18 cellular contexts compared by ENCODE assay signal in the genomic region with DNA sequence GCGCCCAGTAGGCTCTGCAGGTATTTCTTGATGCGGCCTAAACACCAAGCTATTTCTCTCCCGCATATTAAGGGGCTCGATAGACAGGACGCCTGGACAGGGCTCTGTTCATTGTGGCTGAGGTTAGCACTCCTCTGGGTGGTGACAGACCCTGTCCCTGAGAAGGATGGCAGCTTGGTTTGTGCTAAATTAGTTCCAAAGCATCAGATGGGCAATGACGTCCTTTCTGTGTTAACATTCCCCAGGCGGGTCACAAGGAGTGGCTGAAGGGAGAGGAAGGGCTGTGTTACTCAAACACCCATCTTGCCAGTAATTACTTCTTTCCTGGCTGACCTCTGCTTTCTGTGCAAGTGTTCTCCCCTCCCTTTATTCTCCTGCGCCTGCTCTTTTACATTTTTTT. TPM values are rescaled to one million over a fixed set of nuclear protein-coding genes. Genes with fewer than 3 reads are reported as not detected.
A peak's percentile ranks its signal among the peaks of the same experiment; 100 is the strongest.
DNase-seq lines count a peak whose midpoint lies in the region; ATAC-seq and TF ChIP-seq lines count a peak whose summit lies in the region.
"Had no signal": no experiment of that assay in that cellular context is flagged by ENCODE, and none has a peak within 500 bp of the region (broad histone marks: within the 10 kb centered on the region; RNA-seq: fewer than 3 reads in every experiment).

No MANE protein-coding gene starts in this region.

- peak; percentile 21 for TF ChIP-seq EP300 in stomach (IDR thresholded peaks at IDR 0.05)

- 83 to 91% (median 85%) methylated on average over 7 to 8 of the region's 8 CpGs for WGBS in stomach, 5 donors

- TF ChIP-seq POLR2A in stomach (IDR thresholded peaks at IDR 0.05), result no peak

- no peak overlapping the region for H3K4me3 Mint-ChIP-seq in naive thymus-derived CD8-positive, alpha-beta T cell

- H3K4me3 ChIP-seq in fibroblast of mammary gland (ENCODE audit: control insufficient read depth, low read depth, low read length), result no peak overlapping the region
- H3K4me3 ChIP-seq in stomach, result no peak overlapping the region
- H3K4me3 ChIP-seq: SK-N-MC had no signal

- H3K9me3 Mint-ChIP-seq in naive thymus-derived CD8-positive, alpha-beta T cell, result peaks cover 0 to 13% (median 3%) of the 10 kb centered on the region in 9 donors

- peaks cover 26 to 77% (median 42%) of the 10 kb centered on the region in 4 donors for H3K4me1 Mint-ChIP-seq in naive thymus-derived CD8-positive, alpha-beta T cell

- intact Hi-C loops in stomach (cut with DNase I; ENCODE audit: low total_unique reads), result no loop called here

- peaks cover 11 to 35% (median 20%) of the 10 kb centered on the region in 4 donors for H3K36me3 ChIP-seq in stomach
- H3K36me3 ChIP-seq: BE2C had no signal

- H3K27me3 Mint-ChIP-seq in naive thymus-derived CD8-positive, alpha-beta T cell, result no peaks in the 10 kb centered on the region

- ATAC-seq in naive thymus-derived CD8-positive, alpha-beta T cell, result no peak
- no peak for ATAC-seq in HG02970 (IDR thresholded peaks at IDR 0.05; ENCODE audit: low FRiP score, unreplicated experiment)
- ATAC-seq: foreskin keratinocyte; stimulated activated naive CD8-positive, alpha-beta T cell treated with anti-CD3 and anti-CD28 coated beads, Interleukin-15, Interleukin-2, amounts not matched to agents 100 U/mL and 50 U/mL, for 24 hours had no signal

- peak overlapping the region in 3 of 5 donors; percentile 24 to 67 (median 30) for H3K27ac ChIP-seq in stomach
- H3K27ac ChIP-seq: foreskin keratinocyte, SK-N-MC had no signal

- no peaks in the 10 kb centered on the region for H3K27me3 ChIP-seq in stomach
- H3K27me3 ChIP-seq: BE2C, foreskin keratinocyte had no signal

- no peak for TF ChIP-seq CTCF in fibroblast of mammary gland (conservative IDR thresholded peaks at IDR 0.05; ENCODE audit: control insufficient read depth, insufficient read depth, low read depth, low read length)
- no peak for TF ChIP-seq CTCF in stomach (IDR thresholded peaks at IDR 0.05)

- H3K9me3 ChIP-seq in stomach, result peaks cover 0 to 6% (median 0%) of the 10 kb centered on the region in 4 donors
- H3K9me3 ChIP-seq: BE2C had no signal

- POLR2A ChIA-PET in naive thymus-derived CD8-positive, alpha-beta T cell (lab: Charles Lee), result interaction anchor here (0.6 to 0.7 kb wide), 2 partner anchors 11 to 23 kb away, joined by 3 to 4 read pairs; no protein-coding TSS in a partner anchor

- no peak overlapping the region for H3K27ac Mint-ChIP-seq in naive thymus-derived CD8-positive, alpha-beta T cell

- DNase-seq in NCI-H2227 treated with DMSO at 0.1 percent for 48 hours (lab: John Stamatoyannopoulos, UW), result peak; percentile 5
- DNase-seq in fibroblast of mammary gland (ENCODE audit: low read depth), result peak; percentile 42
- peak; percentile 84 for DNase-seq in medulla oblongata (ENCODE audit: extremely low spot score)
- DNase-seq in stomach, result no peak
- no peak for DNase-seq in naive thymus-derived CD8-positive, alpha-beta T cell
- no peak for DNase-seq in stimulated activated CD4-positive, alpha-beta T cell treated with anti-CD3 and anti-CD28 coated beads, Interleukin-15, amount 100 ng/mL, for 24 hours
- no peak for DNase-seq in activated CD4-positive, alpha-beta T cell treated with anti-CD3 and anti-CD28 coated beads for 1 hour
- DNase-seq: activated CD8-positive, alpha-beta memory T cell treated with anti-CD3 and anti-CD28 coated beads for 24 hours; activated gamma-delta T cell; BE2C; DMS79; foreskin keratinocyte; HCEC 1CT; NCI-H1092 treated with DMSO at 0.1 percent for 48 hours; NCI-H345 had no signal

- peaks cover 19 to 25% (median 19%) of the 10 kb centered on the region in 3 donors for H3K36me3 Mint-ChIP-seq in naive thymus-derived CD8-positive, alpha-beta T cell

- peaks cover under 1 to 53% (median 25%) of the 10 kb centered on the region in 4 donors for H3K4me1 ChIP-seq in stomach
- H3K4me1 ChIP-seq: foreskin keratinocyte had no signal

RNA-seq across cellular contexts. Expression of a gene that starts 12.0 kb away (rescaled TPM):
- total RNA-seq in stomach, result 10 to 100 TPM in 2 of 5 donors, 1 to 10 TPM in 1, under 1 TPM in 1, not detected in 1; 0.89 to 38.2 (median 10.0) TPM
- 1 to 10 TPM; 2.0 to 4.9 (median 2.8) TPM for polyA plus RNA-seq in stomach
- total RNA-seq in naive thymus-derived CD8-positive, alpha-beta T cell, result 10 to 100 TPM; 21.7 to 22.0 TPM
- 10 to 100 TPM in 1 of 3 donors, 1 to 10 TPM in 2; 1.9 to 10.2 (median 9.4) TPM for polyA plus RNA-seq in naive thymus-derived CD8-positive, alpha-beta T cell

RNA-seq across cellular contexts. Expression of a gene that starts 12.1 kb away (rescaled TPM):
- total RNA-seq in stomach, result 100 to 1,000 TPM in 1 of 5 donors, 10 to 100 TPM in 3, 1 to 10 TPM in 1; 4.9 to 102 (median 92.0) TPM
- 10 to 100 TPM; 22.4 to 48.0 (median 37.9) TPM for polyA plus RNA-seq in stomach
- total RNA-seq in naive thymus-derived CD8-positive, alpha-beta T cell, result 10 to 100 TPM; 30.4 to 36.4 TPM
- polyA plus RNA-seq in naive thymus-derived CD8-positive, alpha-beta T cell, result 1 to 10 TPM in 2 of 3 donors, under 1 TPM in 1; 0.61 to 1.8 (median 1.6) TPM

Comparison
In these comparisons a context has a peak if more than half of its experiments do, and no peak if none do; other contexts are left out.
1. DNase-seq: peak in NCI-H2227 treated with DMSO at 0.1 percent for 48 hours (single experiment), fibroblast of mammary gland (single experiment) and medulla oblongata (single experiment); none in stomach (single experiment), naive thymus-derived CD8-positive, alpha-beta T cell (0 of 10), stimulated activated CD4-positive, alpha-beta T cell treated with anti-CD3 and anti-CD28 coated beads, Interleukin-15, amount 100 ng/mL, for 24 hours (single experiment) and activated CD4-positive, alpha-beta T cell treated with anti-CD3 and anti-CD28 coated beads for 1 hour (single experiment).